In the genomic region with DNA sequence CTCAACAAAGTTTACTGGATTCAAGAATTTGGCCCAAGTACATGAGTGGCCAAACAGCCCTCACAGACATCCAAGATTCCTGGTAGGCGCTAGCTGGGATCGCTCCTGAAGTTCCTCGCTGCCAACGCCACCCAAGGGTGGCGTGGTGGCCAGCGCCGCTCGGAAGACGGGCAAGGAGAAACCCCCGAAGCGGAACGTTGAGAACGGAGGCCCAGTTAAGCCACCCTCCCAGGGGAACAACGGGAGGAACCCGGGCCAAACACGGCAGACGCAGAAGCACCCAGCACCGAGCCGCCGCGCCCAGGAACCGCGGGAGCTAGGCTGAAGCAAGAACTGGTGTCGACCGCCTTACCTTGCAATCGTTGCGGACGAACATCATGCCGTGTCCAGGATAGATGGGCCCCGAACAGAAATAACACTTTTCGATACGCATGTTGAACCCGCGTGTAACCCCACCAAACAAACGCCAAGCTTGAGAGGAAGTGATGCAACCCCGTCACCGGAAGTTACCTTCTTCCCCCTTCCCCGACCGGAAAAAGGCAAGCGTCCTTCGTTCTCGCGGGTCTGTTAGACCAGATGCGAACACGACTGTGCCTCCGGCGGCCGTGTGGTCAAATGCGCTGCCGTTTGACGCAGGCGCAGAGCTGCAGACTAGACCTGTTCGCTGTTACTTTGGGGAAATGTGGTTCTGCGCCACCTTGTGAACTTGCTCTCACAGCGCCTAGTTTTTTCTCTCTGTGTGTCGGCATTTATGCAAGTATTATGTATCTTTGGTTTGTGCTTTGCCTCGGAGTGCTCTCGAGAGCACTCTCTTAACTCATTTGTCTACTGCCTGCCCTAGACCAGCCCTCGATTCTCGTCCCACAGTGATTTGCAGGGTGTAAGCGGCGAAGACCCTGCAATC, we compare ENCODE assay signal across 1 cellular context.
TF ChIP-seq lines count a peak whose summit lies in the region.

A gene (minus strand): TSS at position 484 of the 904 bp plus-strand sequence. CDS start 51 bp downstream, at position 433.

TF ChIP-seq in K562, 482 proteins besides CTCF, POLR2A, EP300 and RAD21 (continued from another document and continues in another):
- TF ChIP-seq, protein P1, sequence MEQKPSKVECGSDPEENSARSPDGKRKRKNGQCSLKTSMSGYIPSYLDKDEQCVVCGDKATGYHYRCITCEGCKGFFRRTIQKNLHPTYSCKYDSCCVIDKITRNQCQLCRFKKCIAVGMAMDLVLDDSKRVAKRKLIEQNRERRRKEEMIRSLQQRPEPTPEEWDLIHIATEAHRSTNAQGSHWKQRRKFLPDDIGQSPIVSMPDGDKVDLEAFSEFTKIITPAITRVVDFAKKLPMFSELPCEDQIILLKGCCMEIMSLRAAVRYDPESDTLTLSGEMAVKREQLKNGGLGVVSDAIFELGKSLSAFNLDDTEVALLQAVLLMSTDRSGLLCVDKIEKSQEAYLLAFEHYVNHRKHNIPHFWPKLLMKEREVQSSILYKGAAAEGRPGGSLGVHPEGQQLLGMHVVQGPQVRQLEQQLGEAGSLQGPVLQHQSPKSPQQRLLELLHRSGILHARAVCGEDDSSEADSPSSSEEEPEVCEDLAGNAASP (IDR thresholded peaks at IDR 0.05) = no peak
- no peak for TF ChIP-seq ZNF780A (CRISPR knock-in tag; IDR thresholded peaks at IDR 0.05)
- TF ChIP-seq SAFB (IDR thresholded peaks at IDR 0.05; ENCODE audit: borderline replicate concordance, low read depth, low read length) = no peak
- TF ChIP-seq, protein P2, sequence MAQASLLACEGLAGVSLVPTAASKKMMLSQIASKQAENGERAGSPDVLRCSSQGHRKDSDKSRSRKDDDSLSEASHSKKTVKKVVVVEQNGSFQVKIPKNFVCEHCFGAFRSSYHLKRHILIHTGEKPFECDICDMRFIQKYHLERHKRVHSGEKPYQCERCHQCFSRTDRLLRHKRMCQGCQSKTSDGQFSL (CRISPR knock-in tag; IDR thresholded peaks at IDR 0.05) = no peak
- TF ChIP-seq, protein P2 (tag; IDR thresholded peaks at IDR 0.05) = no peak
- TF ChIP-seq SUPT5H (IDR thresholded peaks at IDR 0.05) = peak; percentile 89
- TF ChIP-seq SMARCE1 (IDR thresholded peaks at IDR 0.05) = no peak
- TF ChIP-seq ZNF197 (CRISPR knock-in tag; IDR thresholded peaks at IDR 0.05; ENCODE audit: low read depth) = no peak
- TF ChIP-seq PTTG1 (tag; IDR thresholded peaks at IDR 0.05; ENCODE audit: low read depth) = no peak
- no peak for TF ChIP-seq ZNF584 (CRISPR knock-in tag; IDR thresholded peaks at IDR 0.05; ENCODE audit: low read depth)
- no peak for TF ChIP-seq SRSF1 (IDR thresholded peaks at IDR 0.05; ENCODE audit: low read depth, low read length)
- TF ChIP-seq NR2C1 (IDR thresholded peaks at IDR 0.05) = peak; percentile 43; the same call in 1 of the 2 replicates
- TF ChIP-seq NR2C1 (tag; IDR thresholded peaks at IDR 0.05) = peak; percentile 66
- no peak for TF ChIP-seq ZNF174 (CRISPR knock-in tag; IDR thresholded peaks at IDR 0.05)
- TF ChIP-seq, protein P3, sequence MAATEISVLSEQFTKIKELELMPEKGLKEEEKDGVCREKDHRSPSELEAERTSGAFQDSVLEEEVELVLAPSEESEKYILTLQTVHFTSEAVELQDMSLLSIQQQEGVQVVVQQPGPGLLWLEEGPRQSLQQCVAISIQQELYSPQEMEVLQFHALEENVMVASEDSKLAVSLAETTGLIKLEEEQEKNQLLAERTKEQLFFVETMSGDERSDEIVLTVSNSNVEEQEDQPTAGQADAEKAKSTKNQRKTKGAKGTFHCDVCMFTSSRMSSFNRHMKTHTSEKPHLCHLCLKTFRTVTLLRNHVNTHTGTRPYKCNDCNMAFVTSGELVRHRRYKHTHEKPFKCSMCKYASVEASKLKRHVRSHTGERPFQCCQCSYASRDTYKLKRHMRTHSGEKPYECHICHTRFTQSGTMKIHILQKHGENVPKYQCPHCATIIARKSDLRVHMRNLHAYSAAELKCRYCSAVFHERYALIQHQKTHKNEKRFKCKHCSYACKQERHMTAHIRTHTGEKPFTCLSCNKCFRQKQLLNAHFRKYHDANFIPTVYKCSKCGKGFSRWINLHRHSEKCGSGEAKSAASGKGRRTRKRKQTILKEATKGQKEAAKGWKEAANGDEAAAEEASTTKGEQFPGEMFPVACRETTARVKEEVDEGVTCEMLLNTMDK (IDR thresholded peaks at IDR 0.05; ENCODE audit: borderline replicate concordance, insufficient read depth, low read depth, low read length, poor library complexity, severe bottlenecking) = peak; percentile 40
- TF ChIP-seq HMGN3 (IDR thresholded peaks at IDR 0.05; ENCODE audit: borderline replicate concordance, extremely low read depth, insufficient read length, low read depth, low read length) = no peak
- TF ChIP-seq, protein P4, sequence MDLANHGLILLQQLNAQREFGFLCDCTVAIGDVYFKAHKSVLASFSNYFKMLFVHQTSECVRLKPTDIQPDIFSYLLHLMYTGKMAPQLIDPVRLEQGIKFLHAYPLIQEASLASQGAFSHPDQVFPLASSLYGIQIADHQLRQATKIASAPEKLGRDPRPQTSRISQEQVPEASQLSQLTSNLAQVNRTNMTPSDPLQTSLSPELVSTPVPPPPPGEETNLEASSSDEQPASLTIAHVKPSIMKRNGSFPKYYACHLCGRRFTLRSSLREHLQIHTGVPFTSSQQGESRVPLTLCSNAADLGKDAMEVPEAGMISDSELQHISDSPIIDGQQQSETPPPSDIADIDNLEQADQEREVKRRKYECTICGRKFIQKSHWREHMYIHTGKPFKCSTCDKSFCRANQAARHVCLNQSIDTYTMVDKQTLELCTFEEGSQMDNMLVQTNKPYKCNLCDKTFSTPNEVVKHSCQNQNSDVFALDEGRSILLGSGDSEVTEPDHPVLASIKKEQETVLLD (IDR thresholded peaks at IDR 0.05) = peak; percentile 84
- no peak for TF ChIP-seq RBM25 (IDR thresholded peaks at IDR 0.05; ENCODE audit: low read depth, low read length, severe bottlenecking)
- peak; percentile 21; the same call in 1 of the 2 replicates for TF ChIP-seq ZNF263 (CRISPR knock-in tag; IDR thresholded peaks at IDR 0.05; ENCODE audit: borderline replicate concordance)
- TF ChIP-seq, protein P5, sequence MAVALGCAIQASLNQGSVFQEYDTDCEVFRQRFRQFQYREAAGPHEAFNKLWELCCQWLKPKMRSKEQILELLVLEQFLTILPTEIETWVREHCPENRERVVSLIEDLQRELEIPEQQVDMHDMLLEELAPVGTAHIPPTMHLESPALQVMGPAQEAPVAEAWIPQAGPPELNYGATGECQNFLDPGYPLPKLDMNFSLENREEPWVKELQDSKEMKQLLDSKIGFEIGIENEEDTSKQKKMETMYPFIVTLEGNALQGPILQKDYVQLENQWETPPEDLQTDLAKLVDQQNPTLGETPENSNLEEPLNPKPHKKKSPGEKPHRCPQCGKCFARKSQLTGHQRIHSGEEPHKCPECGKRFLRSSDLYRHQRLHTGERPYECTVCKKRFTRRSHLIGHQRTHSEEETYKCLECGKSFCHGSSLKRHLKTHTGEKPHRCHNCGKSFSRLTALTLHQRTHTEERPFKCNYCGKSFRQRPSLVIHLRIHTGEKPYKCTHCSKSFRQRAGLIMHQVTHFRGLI (CRISPR knock-in tag; IDR thresholded peaks at IDR 0.05) = no peak
- TF ChIP-seq RBM17 (IDR thresholded peaks at IDR 0.05; ENCODE audit: borderline replicate concordance, low read depth, low read length) = no peak
- TF ChIP-seq CREBBP (IDR thresholded peaks at IDR 0.05; ENCODE audit: low read depth, low read length) = no peak
- TF ChIP-seq EWSR1 (IDR thresholded peaks at IDR 0.05; ENCODE audit: borderline replicate concordance, low read depth, partially characterized antibody) = no peak
- no peak for TF ChIP-seq FOS (IDR thresholded peaks at IDR 0.05; ENCODE audit: extremely low read depth, insufficient read length)
- TF ChIP-seq ZNF408 (CRISPR knock-in tag; IDR thresholded peaks at IDR 0.05; ENCODE audit: low read depth) = no peak
- TF ChIP-seq, protein P6, sequence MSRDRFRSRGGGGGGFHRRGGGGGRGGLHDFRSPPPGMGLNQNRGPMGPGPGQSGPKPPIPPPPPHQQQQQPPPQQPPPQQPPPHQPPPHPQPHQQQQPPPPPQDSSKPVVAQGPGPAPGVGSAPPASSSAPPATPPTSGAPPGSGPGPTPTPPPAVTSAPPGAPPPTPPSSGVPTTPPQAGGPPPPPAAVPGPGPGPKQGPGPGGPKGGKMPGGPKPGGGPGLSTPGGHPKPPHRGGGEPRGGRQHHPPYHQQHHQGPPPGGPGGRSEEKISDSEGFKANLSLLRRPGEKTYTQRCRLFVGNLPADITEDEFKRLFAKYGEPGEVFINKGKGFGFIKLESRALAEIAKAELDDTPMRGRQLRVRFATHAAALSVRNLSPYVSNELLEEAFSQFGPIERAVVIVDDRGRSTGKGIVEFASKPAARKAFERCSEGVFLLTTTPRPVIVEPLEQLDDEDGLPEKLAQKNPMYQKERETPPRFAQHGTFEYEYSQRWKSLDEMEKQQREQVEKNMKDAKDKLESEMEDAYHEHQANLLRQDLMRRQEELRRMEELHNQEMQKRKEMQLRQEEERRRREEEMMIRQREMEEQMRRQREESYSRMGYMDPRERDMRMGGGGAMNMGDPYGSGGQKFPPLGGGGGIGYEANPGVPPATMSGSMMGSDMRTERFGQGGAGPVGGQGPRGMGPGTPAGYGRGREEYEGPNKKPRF (IDR thresholded peaks at IDR 0.05; ENCODE audit: low read depth, low read length) = no peak
- no peak for TF ChIP-seq ZNF444 (CRISPR knock-in tag; IDR thresholded peaks at IDR 0.05)
- TF ChIP-seq RBM22 (IDR thresholded peaks at IDR 0.05; ENCODE audit: low read depth, low read length, poor library complexity, severe bottlenecking) = no peak
- peak; percentile 87 for TF ChIP-seq ELF1 (tag; IDR thresholded peaks at IDR 0.05)
- no peak for TF ChIP-seq RBM34 (IDR thresholded peaks at IDR 0.05; ENCODE audit: borderline replicate concordance, insufficient read depth, low read length)
- no peak for TF ChIP-seq FUS (optimal IDR thresholded peaks at IDR 0.05; ENCODE audit: low read depth, low read length)
- TF ChIP-seq, protein P7, sequence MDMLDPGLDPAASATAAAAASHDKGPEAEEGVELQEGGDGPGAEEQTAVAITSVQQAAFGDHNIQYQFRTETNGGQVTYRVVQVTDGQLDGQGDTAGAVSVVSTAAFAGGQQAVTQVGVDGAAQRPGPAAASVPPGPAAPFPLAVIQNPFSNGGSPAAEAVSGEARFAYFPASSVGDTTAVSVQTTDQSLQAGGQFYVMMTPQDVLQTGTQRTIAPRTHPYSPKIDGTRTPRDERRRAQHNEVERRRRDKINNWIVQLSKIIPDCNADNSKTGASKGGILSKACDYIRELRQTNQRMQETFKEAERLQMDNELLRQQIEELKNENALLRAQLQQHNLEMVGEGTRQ (CRISPR knock-in tag; IDR thresholded peaks at IDR 0.05) = no peak
- no peak for TF ChIP-seq ZNF717 (CRISPR knock-in tag; IDR thresholded peaks at IDR 0.05)
- TF ChIP-seq, protein P8, sequence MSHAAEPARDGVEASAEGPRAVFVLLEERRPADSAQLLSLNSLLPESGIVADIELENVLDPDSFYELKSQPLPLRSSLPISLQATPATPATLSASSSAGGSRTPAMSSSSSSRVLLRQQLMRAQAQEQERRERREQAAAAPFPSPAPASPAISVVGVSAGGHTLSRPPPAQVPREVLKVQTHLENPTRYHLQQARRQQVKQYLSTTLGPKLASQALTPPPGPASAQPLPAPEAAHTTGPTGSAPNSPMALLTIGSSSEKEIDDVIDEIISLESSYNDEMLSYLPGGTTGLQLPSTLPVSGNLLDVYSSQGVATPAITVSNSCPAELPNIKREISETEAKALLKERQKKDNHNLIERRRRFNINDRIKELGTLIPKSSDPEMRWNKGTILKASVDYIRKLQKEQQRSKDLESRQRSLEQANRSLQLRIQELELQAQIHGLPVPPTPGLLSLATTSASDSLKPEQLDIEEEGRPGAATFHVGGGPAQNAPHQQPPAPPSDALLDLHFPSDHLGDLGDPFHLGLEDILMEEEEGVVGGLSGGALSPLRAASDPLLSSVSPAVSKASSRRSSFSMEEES (CRISPR knock-in tag; IDR thresholded peaks at IDR 0.05) = no peak
- TF ChIP-seq NR4A1 (CRISPR knock-in tag; IDR thresholded peaks at IDR 0.05) = no peak
- no peak for TF ChIP-seq NR4A1 (tag; IDR thresholded peaks at IDR 0.05)
- TF ChIP-seq, protein P9, sequence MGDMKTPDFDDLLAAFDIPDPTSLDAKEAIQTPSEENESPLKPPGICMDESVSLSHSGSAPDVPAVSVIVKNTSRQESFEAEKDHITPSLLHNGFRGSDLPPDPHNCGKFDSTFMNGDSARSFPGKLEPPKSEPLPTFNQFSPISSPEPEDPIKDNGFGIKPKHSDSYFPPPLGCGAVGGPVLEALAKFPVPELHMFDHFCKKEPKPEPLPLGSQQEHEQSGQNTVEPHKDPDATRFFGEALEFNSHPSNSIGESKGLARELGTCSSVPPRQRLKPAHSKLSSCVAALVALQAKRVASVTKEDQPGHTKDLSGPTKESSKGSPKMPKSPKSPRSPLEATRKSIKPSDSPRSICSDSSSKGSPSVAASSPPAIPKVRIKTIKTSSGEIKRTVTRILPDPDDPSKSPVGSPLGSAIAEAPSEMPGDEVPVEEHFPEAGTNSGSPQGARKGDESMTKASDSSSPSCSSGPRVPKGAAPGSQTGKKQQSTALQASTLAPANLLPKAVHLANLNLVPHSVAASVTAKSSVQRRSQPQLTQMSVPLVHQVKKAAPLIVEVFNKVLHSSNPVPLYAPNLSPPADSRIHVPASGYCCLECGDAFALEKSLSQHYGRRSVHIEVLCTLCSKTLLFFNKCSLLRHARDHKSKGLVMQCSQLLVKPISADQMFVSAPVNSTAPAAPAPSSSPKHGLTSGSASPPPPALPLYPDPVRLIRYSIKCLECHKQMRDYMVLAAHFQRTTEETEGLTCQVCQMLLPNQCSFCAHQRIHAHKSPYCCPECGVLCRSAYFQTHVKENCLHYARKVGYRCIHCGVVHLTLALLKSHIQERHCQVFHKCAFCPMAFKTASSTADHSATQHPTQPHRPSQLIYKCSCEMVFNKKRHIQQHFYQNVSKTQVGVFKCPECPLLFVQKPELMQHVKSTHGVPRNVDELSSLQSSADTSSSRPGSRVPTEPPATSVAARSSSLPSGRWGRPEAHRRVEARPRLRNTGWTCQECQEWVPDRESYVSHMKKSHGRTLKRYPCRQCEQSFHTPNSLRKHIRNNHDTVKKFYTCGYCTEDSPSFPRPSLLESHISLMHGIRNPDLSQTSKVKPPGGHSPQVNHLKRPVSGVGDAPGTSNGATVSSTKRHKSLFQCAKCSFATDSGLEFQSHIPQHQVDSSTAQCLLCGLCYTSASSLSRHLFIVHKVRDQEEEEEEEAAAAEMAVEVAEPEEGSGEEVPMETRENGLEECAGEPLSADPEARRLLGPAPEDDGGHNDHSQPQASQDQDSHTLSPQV (IDR thresholded peaks at IDR 0.05) = no peak
- TF ChIP-seq, protein P10, sequence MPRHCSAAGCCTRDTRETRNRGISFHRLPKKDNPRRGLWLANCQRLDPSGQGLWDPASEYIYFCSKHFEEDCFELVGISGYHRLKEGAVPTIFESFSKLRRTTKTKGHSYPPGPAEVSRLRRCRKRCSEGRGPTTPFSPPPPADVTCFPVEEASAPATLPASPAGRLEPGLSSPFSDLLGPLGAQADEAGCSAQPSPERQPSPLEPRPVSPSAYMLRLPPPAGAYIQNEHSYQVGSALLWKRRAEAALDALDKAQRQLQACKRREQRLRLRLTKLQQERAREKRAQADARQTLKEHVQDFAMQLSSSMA (CRISPR knock-in tag; IDR thresholded peaks at IDR 0.05) = no peak
- no peak for TF ChIP-seq GATAD2B (IDR thresholded peaks at IDR 0.05; ENCODE audit: borderline replicate concordance)
- no peak; a peak in 1 of 4 replicates for TF ChIP-seq NONO (IDR thresholded peaks at IDR 0.05; ENCODE audit: low read depth in 2 of 2, low read length in 1 of 2)
- no peak for TF ChIP-seq SLC30A9 (CRISPR knock-in tag; IDR thresholded peaks at IDR 0.05)
- peak; percentile 76 for TF ChIP-seq TAF9B (IDR thresholded peaks at IDR 0.05; ENCODE audit: partially characterized antibody)
- no peak for TF ChIP-seq DMBX1 (CRISPR knock-in tag; IDR thresholded peaks at IDR 0.05; ENCODE audit: borderline replicate concordance)
- TF ChIP-seq ZNF212 (CRISPR knock-in tag; IDR thresholded peaks at IDR 0.05) = no peak
- no peak for TF ChIP-seq LARP7 (IDR thresholded peaks at IDR 0.05)
